In the genomic region with DNA sequence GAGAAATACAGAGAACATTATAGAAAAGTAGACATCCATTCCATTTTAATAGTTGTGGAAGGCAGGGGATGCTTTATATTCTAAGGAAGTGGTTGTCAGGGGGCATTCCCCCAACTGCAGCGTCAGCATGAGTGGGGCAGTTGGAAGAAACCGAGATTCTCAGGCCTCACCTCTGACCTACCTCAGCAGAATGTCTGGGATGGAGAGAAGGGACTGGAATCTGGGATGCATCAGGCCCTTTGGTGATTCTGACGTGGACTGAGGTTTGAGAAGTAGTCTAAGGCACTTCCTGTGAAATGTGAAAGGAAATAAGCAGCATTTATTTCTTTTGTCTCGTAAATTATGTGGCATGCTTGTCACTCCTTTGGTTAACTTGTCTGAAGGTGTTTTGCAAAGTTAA, we compare ENCODE assay signal across 1 cellular context.
TF ChIP-seq lines count a peak whose summit lies in the region.

No MANE protein-coding gene starts in this region.

TF ChIP-seq in GM23338, 12 proteins besides CTCF, POLR2A, EP300 and RAD21 (continued from another document):
- TF ChIP-seq, protein P1, sequence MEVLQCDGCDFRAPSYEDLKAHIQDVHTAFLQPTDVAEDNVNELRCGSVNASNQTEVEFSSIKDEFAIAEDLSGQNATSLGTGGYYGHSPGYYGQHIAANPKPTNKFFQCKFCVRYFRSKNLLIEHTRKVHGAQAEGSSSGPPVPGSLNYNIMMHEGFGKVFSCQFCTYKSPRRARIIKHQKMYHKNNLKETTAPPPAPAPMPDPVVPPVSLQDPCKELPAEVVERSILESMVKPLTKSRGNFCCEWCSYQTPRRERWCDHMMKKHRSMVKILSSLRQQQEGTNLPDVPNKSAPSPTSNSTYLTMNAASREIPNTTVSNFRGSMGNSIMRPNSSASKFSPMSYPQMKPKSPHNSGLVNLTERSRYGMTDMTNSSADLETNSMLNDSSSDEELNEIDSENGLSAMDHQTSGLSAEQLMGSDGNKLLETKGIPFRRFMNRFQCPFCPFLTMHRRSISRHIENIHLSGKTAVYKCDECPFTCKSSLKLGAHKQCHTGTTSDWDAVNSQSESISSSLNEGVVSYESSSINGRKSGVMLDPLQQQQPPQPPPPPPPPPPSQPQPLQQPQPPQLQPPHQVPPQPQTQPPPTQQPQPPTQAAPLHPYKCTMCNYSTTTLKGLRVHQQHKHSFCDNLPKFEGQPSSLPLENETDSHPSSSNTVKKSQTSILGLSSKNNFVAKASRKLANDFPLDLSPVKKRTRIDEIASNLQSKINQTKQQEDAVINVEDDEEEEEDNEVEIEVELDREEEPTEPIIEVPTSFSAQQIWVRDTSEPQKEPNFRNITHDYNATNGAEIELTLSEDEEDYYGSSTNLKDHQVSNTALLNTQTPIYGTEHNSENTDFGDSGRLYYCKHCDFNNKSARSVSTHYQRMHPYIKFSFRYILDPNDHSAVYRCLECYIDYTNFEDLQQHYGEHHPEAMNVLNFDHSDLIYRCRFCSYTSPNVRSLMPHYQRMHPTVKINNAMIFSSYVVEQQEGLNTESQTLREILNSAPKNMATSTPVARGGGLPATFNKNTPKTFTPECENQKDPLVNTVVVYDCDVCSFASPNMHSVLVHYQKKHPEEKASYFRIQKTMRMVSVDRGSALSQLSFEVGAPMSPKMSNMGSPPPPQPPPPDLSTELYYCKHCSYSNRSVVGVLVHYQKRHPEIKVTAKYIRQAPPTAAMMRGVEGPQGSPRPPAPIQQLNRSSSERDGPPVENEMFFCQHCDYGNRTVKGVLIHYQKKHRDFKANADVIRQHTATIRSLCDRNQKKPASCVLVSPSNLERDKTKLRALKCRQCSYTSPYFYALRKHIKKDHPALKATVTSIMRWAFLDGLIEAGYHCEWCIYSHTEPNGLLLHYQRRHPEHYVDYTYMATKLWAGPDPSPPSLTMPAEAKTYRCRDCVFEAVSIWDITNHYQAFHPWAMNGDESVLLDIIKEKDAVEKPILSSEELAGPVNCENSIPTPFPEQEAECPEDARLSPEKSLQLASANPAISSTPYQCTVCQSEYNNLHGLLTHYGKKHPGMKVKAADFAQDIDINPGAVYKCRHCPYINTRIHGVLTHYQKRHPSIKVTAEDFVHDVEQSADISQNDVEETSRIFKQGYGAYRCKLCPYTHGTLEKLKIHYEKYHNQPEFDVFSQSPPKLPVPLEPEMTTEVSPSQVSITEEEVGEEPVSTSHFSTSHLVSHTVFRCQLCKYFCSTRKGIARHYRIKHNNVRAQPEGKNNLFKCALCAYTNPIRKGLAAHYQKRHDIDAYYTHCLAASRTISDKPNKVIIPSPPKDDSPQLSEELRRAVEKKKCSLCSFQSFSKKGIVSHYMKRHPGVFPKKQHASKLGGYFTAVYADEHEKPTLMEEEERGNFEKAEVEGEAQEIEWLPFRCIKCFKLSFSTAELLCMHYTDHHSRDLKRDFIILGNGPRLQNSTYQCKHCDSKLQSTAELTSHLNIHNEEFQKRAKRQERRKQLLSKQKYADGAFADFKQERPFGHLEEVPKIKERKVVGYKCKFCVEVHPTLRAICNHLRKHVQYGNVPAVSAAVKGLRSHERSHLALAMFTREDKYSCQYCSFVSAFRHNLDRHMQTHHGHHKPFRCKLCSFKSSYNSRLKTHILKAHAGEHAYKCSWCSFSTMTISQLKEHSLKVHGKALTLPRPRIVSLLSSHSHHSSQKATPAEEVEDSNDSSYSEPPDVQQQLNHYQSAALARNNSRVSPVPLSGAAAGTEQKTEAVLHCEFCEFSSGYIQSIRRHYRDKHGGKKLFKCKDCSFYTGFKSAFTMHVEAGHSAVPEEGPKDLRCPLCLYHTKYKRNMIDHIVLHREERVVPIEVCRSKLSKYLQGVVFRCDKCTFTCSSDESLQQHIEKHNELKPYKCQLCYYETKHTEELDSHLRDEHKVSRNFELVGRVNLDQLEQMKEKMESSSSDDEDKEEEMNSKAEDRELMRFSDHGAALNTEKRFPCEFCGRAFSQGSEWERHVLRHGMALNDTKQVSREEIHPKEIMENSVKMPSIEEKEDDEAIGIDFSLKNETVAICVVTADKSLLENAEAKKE (CRISPR knock-in tag; IDR thresholded peaks at IDR 0.05), result no peak
- TF ChIP-seq STAT1 (IDR thresholded peaks at IDR 0.05; ENCODE audit: unreplicated experiment) (no peak), EZH2phosphoT487 (IDR thresholded peaks at IDR 0.05; ENCODE audit: unreplicated experiment) (no peak)
- TF ChIP-seq, protein P2, sequence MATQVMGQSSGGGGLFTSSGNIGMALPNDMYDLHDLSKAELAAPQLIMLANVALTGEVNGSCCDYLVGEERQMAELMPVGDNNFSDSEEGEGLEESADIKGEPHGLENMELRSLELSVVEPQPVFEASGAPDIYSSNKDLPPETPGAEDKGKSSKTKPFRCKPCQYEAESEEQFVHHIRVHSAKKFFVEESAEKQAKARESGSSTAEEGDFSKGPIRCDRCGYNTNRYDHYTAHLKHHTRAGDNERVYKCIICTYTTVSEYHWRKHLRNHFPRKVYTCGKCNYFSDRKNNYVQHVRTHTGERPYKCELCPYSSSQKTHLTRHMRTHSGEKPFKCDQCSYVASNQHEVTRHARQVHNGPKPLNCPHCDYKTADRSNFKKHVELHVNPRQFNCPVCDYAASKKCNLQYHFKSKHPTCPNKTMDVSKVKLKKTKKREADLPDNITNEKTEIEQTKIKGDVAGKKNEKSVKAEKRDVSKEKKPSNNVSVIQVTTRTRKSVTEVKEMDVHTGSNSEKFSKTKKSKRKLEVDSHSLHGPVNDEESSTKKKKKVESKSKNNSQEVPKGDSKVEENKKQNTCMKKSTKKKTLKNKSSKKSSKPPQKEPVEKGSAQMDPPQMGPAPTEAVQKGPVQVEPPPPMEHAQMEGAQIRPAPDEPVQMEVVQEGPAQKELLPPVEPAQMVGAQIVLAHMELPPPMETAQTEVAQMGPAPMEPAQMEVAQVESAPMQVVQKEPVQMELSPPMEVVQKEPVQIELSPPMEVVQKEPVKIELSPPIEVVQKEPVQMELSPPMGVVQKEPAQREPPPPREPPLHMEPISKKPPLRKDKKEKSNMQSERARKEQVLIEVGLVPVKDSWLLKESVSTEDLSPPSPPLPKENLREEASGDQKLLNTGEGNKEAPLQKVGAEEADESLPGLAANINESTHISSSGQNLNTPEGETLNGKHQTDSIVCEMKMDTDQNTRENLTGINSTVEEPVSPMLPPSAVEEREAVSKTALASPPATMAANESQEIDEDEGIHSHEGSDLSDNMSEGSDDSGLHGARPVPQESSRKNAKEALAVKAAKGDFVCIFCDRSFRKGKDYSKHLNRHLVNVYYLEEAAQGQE (IDR thresholded peaks at IDR 0.05; ENCODE audit: unreplicated experiment), result no peak
